1 cellular context compared by ENCODE assay signal in genomic region chr6:141634269-141634668, GRCh38.
TF ChIP-seq lines count a peak whose summit lies in the region.

No MANE protein-coding gene starts in this region.

TF ChIP-seq in GM12878, 131 proteins besides CTCF, POLR2A, EP300 and RAD21:
- TF ChIP-seq KLF5 (IDR thresholded peaks at IDR 0.05; ENCODE audit: partially characterized antibody) (no peak), PAX8 (IDR thresholded peaks at IDR 0.05) (no peak), BRCA1 (IDR thresholded peaks at IDR 0.05; ENCODE audit: low read depth, low read length) (no peak), TCF7 (IDR thresholded peaks at IDR 0.05; ENCODE audit: borderline replicate concordance) (no peak), HDAC2 (IDR thresholded peaks at IDR 0.05) (no peak), ZNF384 (IDR thresholded peaks at IDR 0.05; ENCODE audit: borderline replicate concordance, low read depth, low read length) (no peak), SUZ12 (IDR thresholded peaks at IDR 0.05; ENCODE audit: unreplicated experiment) (no peak), MYC (IDR thresholded peaks at IDR 0.05; ENCODE audit: insufficient read depth, insufficient read length, insufficient replicate concordance, low read length, severe bottlenecking) (no peak), HDGF (IDR thresholded peaks at IDR 0.05) (no peak), CBX3 (IDR thresholded peaks at IDR 0.05; ENCODE audit: borderline replicate concordance, low read depth) (no peak), EGR1 (IDR thresholded peaks at IDR 0.05; ENCODE audit: borderline replicate concordance in 1 of 2, low read depth in 2 of 2, low read length in 2 of 2) (no peak), YBX1 (IDR thresholded peaks at IDR 0.05) (no peak), SKIL (IDR thresholded peaks at IDR 0.05; ENCODE audit: low read depth, poor library complexity, severe bottlenecking) (no peak), BMI1 (IDR thresholded peaks at IDR 0.05; ENCODE audit: borderline replicate concordance) (no peak)
